Comparison of ENCODE assay signal across 20 cellular contexts in the genomic region with DNA sequence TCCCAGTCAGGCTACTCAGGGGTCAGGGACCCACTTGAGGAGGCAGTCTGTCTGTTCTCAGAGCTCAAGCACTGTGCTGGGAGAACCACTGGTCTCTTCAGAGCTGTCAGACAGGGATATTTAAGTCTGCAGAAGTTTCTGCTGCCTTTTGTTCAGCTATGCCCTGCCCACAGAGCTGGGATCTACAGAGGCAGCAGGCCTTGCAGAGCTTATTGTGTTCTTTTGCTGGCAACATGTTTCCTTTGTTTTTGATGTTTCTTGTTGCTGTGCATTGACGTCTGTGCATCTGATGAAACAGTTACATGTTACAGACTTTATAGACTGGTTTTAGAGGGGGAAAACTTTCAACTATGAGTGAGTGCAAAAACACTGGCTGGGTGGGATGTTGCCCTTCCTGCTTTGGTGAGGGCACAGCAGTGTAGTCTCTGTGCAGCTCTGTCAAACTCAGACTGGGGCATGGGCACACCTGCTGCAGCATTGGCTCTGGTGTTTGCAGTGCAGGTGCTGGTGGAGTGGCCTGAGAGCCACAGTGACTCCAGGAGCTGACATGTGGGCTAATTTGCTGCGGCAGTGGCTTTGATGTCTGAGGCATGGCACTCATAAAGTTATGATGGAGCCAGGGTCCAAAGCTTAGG. TPM values are rescaled to one million over a fixed set of nuclear protein-coding genes. Genes with fewer than 3 reads are reported as not detected.
DNase-seq lines count a peak whose midpoint lies in the region; ATAC-seq, FAIRE-seq and TF ChIP-seq lines count a peak whose summit lies in the region.
"Had no signal": no experiment of that assay in that cellular context is flagged by ENCODE, and none has a peak within 500 bp of the region (broad histone marks: within the 10 kb centered on the region; RNA-seq: fewer than 3 reads in every experiment).

No MANE protein-coding gene starts in this region.

- H3K79me2 ChIP-seq in hepatocyte: no peaks in the 10 kb centered on the region

- WGBS in hepatocyte (ENCODE audit: low lambda C conversion rate, missing lambda C conversion rate): 87% methylated on average over 2 of the region's 2 CpGs

- no peak overlapping the region for H2AFZ ChIP-seq in hepatocyte

- no peak overlapping the region for H3K4me3 Mint-ChIP-seq in stimulated activated naive CD8-positive, alpha-beta T cell treated with anti-CD3 and anti-CD28 coated beads, Interleukin-15, amount 100 ng/mL, for 72 hours
- H3K4me3 Mint-ChIP-seq in CD4-positive, alpha-beta memory T cell: peak overlapping the region in 1 of 8 donors; percentile 41

- DNase-seq in stimulated activated naive CD8-positive, alpha-beta T cell treated with anti-CD3 and anti-CD28 coated beads, Interleukin-15, amount 100 ng/mL, for 72 hours: no peak
- DNase-seq in stimulated activated naive CD8-positive, alpha-beta T cell treated with anti-CD3 and anti-CD28 coated beads, Interleukin-15, Interleukin-2, amounts not matched to agents 100 U/mL and 50 U/mL, for 24 hours: no peak
- DNase-seq in SW480 (ENCODE audit: low spot score) (peak; percentile 62), hepatocyte (ENCODE audit: low spot score) (peak; percentile 4), kidney (no peak), COLO668 (lab: John Stamatoyannopoulos, UW; ENCODE audit: unreplicated experiment) (no peak)
- DNase-seq in CD4-positive, alpha-beta memory T cell: no peak
- DNase-seq: BE2C, EL, MG63, NCI-H1092, NCI-H146, NCI-H2081, NCI-H748 treated with DMSO at 0.1 percent for 48 hours, PC-3, SJCRH30 had no signal

- peak; percentile 7 for ATAC-seq in stimulated activated naive CD8-positive, alpha-beta T cell treated with anti-CD3 and anti-CD28 coated beads, Interleukin-15, amount 100 ng/mL, for 72 hours
- no peak for ATAC-seq in stimulated activated naive CD8-positive, alpha-beta T cell treated with anti-CD3 and anti-CD28 coated beads, Interleukin-15, Interleukin-2, amounts not matched to agents 100 U/mL and 50 U/mL, for 24 hours
- ATAC-seq: HepG2, PC-3 had no signal

- H3K27me3 ChIP-seq in hepatocyte: no peaks in the 10 kb centered on the region
- H3K27me3 ChIP-seq in CD4-positive, alpha-beta memory T cell (ENCODE audit: insufficient read depth, low read length): no peaks in the 10 kb centered on the region
- H3K27me3 ChIP-seq: BE2C, SJCRH30 had no signal

- no peak for FAIRE-seq in kidney (lab: Jason Lieb, UNC)
- FAIRE-seq: H54, HepG2 had no signal

- no peak overlapping the region for H3K4me3 ChIP-seq in hepatocyte
- H3K4me3 ChIP-seq in kidney (ENCODE audit: low read length in 2 of 2): no peak overlapping the region
- no peak overlapping the region for H3K4me3 ChIP-seq in CD4-positive, alpha-beta memory T cell (ENCODE audit: low read length in 2 of 2)
- H3K4me3 ChIP-seq: MG63, SJCRH30 had no signal

- H4K20me1 ChIP-seq in hepatocyte (ENCODE audit: insufficient read depth, poor library complexity, severe bottlenecking): no peaks in the 10 kb centered on the region

- no peaks in the 10 kb centered on the region for H3K36me3 ChIP-seq in hepatocyte (replicated peaks; ENCODE audit: insufficient read depth, low read depth)
- no peaks in the 10 kb centered on the region for H3K36me3 ChIP-seq in kidney (ENCODE audit: control insufficient read depth in 1 of 2, insufficient read depth in 2 of 2, low read length in 2 of 2)
- H3K36me3 ChIP-seq in CD4-positive, alpha-beta memory T cell (ENCODE audit: insufficient read depth, low read length): no peaks in the 10 kb centered on the region
- H3K36me3 ChIP-seq: BE2C, MG63, SJCRH30 had no signal

- H3K9me3 Mint-ChIP-seq in stimulated activated naive CD8-positive, alpha-beta T cell treated with anti-CD3 and anti-CD28 coated beads, Interleukin-15, amount 100 ng/mL, for 72 hours: peaks cover 0 to 4% of the 10 kb centered on the region in 2 donors
- peaks cover 0 to 4% (median 1%) of the 10 kb centered on the region in 8 donors for H3K9me3 Mint-ChIP-seq in CD4-positive, alpha-beta memory T cell

- no peak overlapping the region for H3K4me2 ChIP-seq in hepatocyte
- H3K4me2 ChIP-seq: KMS-11 had no signal

- peaks cover 17% of the 10 kb centered on the region for H3K4me1 Mint-ChIP-seq in stimulated activated naive CD8-positive, alpha-beta T cell treated with anti-CD3 and anti-CD28 coated beads, Interleukin-15, amount 100 ng/mL, for 72 hours
- H3K4me1 Mint-ChIP-seq in CD4-positive, alpha-beta memory T cell: peaks cover 6 to 10% (median 7%) of the 10 kb centered on the region in 4 donors

- H3K9me3 ChIP-seq in hepatocyte (ENCODE audit: low read depth) (no peaks in the 10 kb centered on the region), kidney (ENCODE audit: control insufficient read depth in 1 of 2, low read length in 2 of 2) (peaks cover 0 to 2% of the 10 kb centered on the region in 2 donors)
- no peaks in the 10 kb centered on the region for H3K9me3 ChIP-seq in CD4-positive, alpha-beta memory T cell (ENCODE audit: control insufficient read depth in 1 of 2, low read length in 2 of 2)
- H3K9me3 ChIP-seq: BE2C, MG63, SJCRH30 had no signal

- no peaks in the 10 kb centered on the region for H3K4me1 ChIP-seq in hepatocyte (ENCODE audit: insufficient read depth)
- H3K4me1 ChIP-seq in kidney (ENCODE audit: control insufficient read depth in 1 of 2, insufficient read depth in 1 of 2, low read depth in 1 of 2, low read length in 2 of 2): no peaks in the 10 kb centered on the region
- H3K4me1 ChIP-seq in CD4-positive, alpha-beta memory T cell (ENCODE audit: insufficient read depth, low read length): peaks cover 9% of the 10 kb centered on the region
- H3K4me1 ChIP-seq: BE2C, SJCRH30 had no signal

- peak overlapping the region in 1 of 2 donors; percentile 1 for H3K27ac Mint-ChIP-seq in stimulated activated naive CD8-positive, alpha-beta T cell treated with anti-CD3 and anti-CD28 coated beads, Interleukin-15, amount 100 ng/mL, for 72 hours
- H3K27ac Mint-ChIP-seq in CD4-positive, alpha-beta memory T cell: peak overlapping the region in 1 of 7 donors; percentile 28

- POLR2A ChIA-PET in CD4-positive, alpha-beta memory T cell (lab: Charles Lee; ENCODE audit: partially characterized antibody): no interaction called here

- H3K27ac ChIP-seq in hepatocyte (no peak overlapping the region), kidney (ENCODE audit: low read depth in 2 of 2, low read length in 2 of 2) (no peak overlapping the region)
- H3K27ac ChIP-seq in CD4-positive, alpha-beta memory T cell (ENCODE audit: low read depth, low read length): no peak overlapping the region
- H3K27ac ChIP-seq: KMS-11, SJCRH30 had no signal

- no peak for TF ChIP-seq CTCF in hepatocyte (IDR thresholded peaks at IDR 0.05; ENCODE audit: poor library complexity)
- TF ChIP-seq CTCF in kidney (IDR thresholded peaks at IDR 0.05; ENCODE audit: borderline replicate concordance, extremely low read depth, insufficient read depth): no peak

- intact Hi-C loops in kidney (cut with DNase I): no loop called here
- intact Hi-C loops in CD4-positive, alpha-beta memory T cell (cut with micrococcal nuclease): no loop called here

- no peak overlapping the region for H3K9ac ChIP-seq in kidney (ENCODE audit: low read length in 2 of 2)
- H3K9ac ChIP-seq: KMS-11 had no signal

- no peaks in the 10 kb centered on the region for H3K9me2 ChIP-seq in hepatocyte (replicated peaks; ENCODE audit: insufficient read depth)

- CTCF ChIA-PET in CD4-positive, alpha-beta memory T cell (lab: Charles Lee; ENCODE audit: partially characterized antibody): no interaction called here

- peaks cover 19% of the 10 kb centered on the region for H3K27me3 Mint-ChIP-seq in stimulated activated naive CD8-positive, alpha-beta T cell treated with anti-CD3 and anti-CD28 coated beads, Interleukin-15, amount 100 ng/mL, for 72 hours
- peaks cover 3 to 7% of the 10 kb centered on the region in 2 donors for H3K27me3 Mint-ChIP-seq in CD4-positive, alpha-beta memory T cell

- no peaks in the 10 kb centered on the region for H3K36me3 Mint-ChIP-seq in CD4-positive, alpha-beta memory T cell

RNA-seq across cellular contexts. Expression of gene CLEC6A, which starts 26.8 kb away (rescaled TPM):
- total RNA-seq in hepatocyte: not detected in 2 replicates
- not detected in 2 replicates for polyA plus RNA-seq in hepatocyte
- total RNA-seq in kidney: not detected
- polyA plus RNA-seq in kidney (ENCODE audit: insufficient read depth, low read depth, low replicate concordance): not detected
- total RNA-seq in CD4-positive, alpha-beta memory T cell: not detected
- polyA plus RNA-seq in CD4-positive, alpha-beta memory T cell: not detected
- total RNA-seq: HepG2, NCI-H460, PC-3, SJCRH30 had no signal
- polyA plus RNA-seq: HepG2 had no signal

RNA-seq across cellular contexts. Expression of gene CLEC4D, which starts 30.7 kb away (rescaled TPM):
- total RNA-seq in hepatocyte (0.10 TPM in 1 of 2 replicates, not detected in the other), kidney (0.41 TPM)
- polyA plus RNA-seq in hepatocyte (not detected in 2 replicates), kidney (ENCODE audit: insufficient read depth, low read depth, low replicate concordance) (not detected)
- not detected for total RNA-seq in CD4-positive, alpha-beta memory T cell
- polyA plus RNA-seq in CD4-positive, alpha-beta memory T cell: not detected
- total RNA-seq: HepG2, NCI-H460, PC-3, SJCRH30 had no signal
- polyA plus RNA-seq: HepG2 had no signal

RNA-seq across cellular contexts. Expression of gene CLEC4E, which starts 58.1 kb away (rescaled TPM):
- total RNA-seq in hepatocyte: not detected in 2 replicates
- polyA plus RNA-seq in hepatocyte: not detected in 2 replicates
- 4.3 TPM for total RNA-seq in kidney
- polyA plus RNA-seq in kidney (ENCODE audit: insufficient read depth, low read depth, low replicate concordance): 0.88 TPM
- under 1 TPM in 1 of 2 experiments, not detected in 1; 0.89 TPM for total RNA-seq in CD4-positive, alpha-beta memory T cell
- not detected for polyA plus RNA-seq in CD4-positive, alpha-beta memory T cell
- total RNA-seq: HepG2, NCI-H460, PC-3, SJCRH30 had no signal
- polyA plus RNA-seq: HepG2 had no signal

Comparison
In these comparisons a context has a peak if more than half of its experiments do, and no peak if none do; other contexts are left out.
1. DNase-seq: peak in SW480 (single experiment) and hepatocyte (single experiment); none in stimulated activated naive CD8-positive, alpha-beta T cell treated with anti-CD3 and anti-CD28 coated beads, Interleukin-15, amount 100 ng/mL, for 72 hours (0 of 2), stimulated activated naive CD8-positive, alpha-beta T cell treated with anti-CD3 and anti-CD28 coated beads, Interleukin-15, Interleukin-2, amounts not matched to agents 100 U/mL and 50 U/mL, for 24 hours (single experiment), kidney (single experiment), CD4-positive, alpha-beta memory T cell (0 of 5) and COLO668 (single experiment).